Comparison of ENCODE assay signal across 8 cellular contexts in genomic region chr6:148441454-148441911, GRCh38.
DNase-seq lines count a peak whose midpoint lies in the region; ATAC-seq and TF ChIP-seq lines count a peak whose summit lies in the region.

No MANE protein-coding gene starts in this region.

- H3K27ac ChIP-seq in HUES48 (ENCODE audit: low read depth, low read length), result peak overlapping the region; percentile 46

- peaks cover 32% of the 10 kb centered on the region for H3K4me1 ChIP-seq in HUES48 (ENCODE audit: control insufficient read depth, insufficient read depth, low read length)

- 0 out of 2 replicates have a peak, but pooled peaks cover 3% of the 10 kb centered on the region for H3K36me3 ChIP-seq in HUES48 (ENCODE audit: control insufficient read depth, insufficient read depth, low read length)

- no peak overlapping the region; the same call in 1 of the 2 replicates for H3K9ac ChIP-seq in HUES48 (ENCODE audit: low read depth, low read length)

- H3K9me3 ChIP-seq in HUES48 (ENCODE audit: control insufficient read depth, insufficient read depth, low read length), result no peaks in the 10 kb centered on the region

- H3K27me3 ChIP-seq in HUES48 (ENCODE audit: control insufficient read depth, insufficient read depth, low read length), result no peaks in the 10 kb centered on the region

- ATAC-seq in HG02938 (IDR thresholded peaks at IDR 0.05; ENCODE audit: unreplicated experiment) (no peak), HG03045 (IDR thresholded peaks at IDR 0.05; ENCODE audit: unreplicated experiment) (no peak)

- H3K4me3 ChIP-seq in HUES48 (ENCODE audit: low read depth, low read length) (no peak overlapping the region), astrocyte of the spinal cord (ENCODE audit: low read depth, low read length) (no peak overlapping the region)

- TF ChIP-seq CTCF in astrocyte of the spinal cord (IDR thresholded peaks at IDR 0.05; ENCODE audit: low read depth, low read length), result no peak

- in situ Hi-C loops in astrocyte of the spinal cord (cut with HindIII; ENCODE audit: low sequenced_read_pairs), result no loop called here

- DNase-seq in GM04504 (ENCODE audit: low read depth) (peak; percentile 42), astrocyte of the spinal cord (ENCODE audit: low read depth, low spot score) (peak; percentile 77), lung microvascular endothelial cell (ENCODE audit: low read depth in 2 of 2) (peak; percentile 90 to 95), NCI-H345 treated with DMSO at 0.1 percent for 48 hours (lab: John Stamatoyannopoulos, UW; ENCODE audit: unreplicated experiment) (no peak), NCI-H1436 treated with DMSO at 0.1 percent for 48 hours (lab: John Stamatoyannopoulos, UW) (no peak)

Comparison
In these comparisons a context has a peak if more than half of its experiments do, and no peak if none do; other contexts are left out.
1. DNase-seq: peak in GM04504 (single experiment), astrocyte of the spinal cord (single experiment) and lung microvascular endothelial cell (2 of 2); none in NCI-H345 treated with DMSO at 0.1 percent for 48 hours (single experiment) and NCI-H1436 treated with DMSO at 0.1 percent for 48 hours (single experiment).